In the genomic region with DNA sequence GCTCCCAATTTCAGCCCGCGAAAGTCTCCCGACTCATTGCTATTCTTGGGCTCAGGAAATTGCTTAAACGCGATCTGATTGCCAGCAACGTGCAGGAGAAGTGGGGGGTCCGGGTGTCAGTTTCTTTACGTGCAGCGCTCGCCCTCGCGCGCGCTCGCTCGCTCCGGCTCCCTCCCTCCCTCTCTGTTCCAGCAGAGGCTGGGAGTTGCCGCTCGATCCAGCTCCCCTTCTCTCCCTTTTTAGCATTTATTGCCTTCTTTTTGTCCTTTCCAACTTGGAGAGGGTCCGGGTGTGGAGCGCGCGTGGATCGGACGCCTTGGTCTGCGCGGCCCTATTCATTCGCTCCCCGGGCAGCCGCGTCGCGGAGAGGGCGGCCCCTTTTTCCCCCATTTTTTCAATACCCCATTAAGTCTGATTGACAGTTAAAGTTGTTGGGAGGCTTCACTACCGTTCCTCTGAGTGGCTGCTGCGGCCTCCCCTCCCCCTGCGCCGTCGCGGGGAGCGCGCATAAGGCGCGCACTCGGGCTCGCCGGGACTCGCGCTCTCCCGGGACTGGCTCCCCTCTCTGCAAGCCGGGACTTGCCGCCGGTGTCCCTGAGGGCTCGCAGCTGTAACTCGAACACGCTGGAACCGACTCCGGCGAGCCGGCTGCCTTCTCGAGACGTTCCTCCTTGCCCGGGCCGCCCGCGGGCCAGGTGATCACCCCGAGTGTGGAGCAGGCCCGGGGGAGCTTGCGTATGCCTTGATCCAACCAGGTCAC, we compare ENCODE assay signal across 7 cellular contexts. TPM values are rescaled to one million over a fixed set of nuclear protein-coding genes. Genes with fewer than 3 reads are reported as not detected.
A peak's percentile ranks its signal among the peaks of the same experiment; 100 is the strongest.
DNase-seq lines count a peak whose midpoint lies in the region; ATAC-seq, FAIRE-seq and TF ChIP-seq lines count a peak whose summit lies in the region.

A gene with protein sequence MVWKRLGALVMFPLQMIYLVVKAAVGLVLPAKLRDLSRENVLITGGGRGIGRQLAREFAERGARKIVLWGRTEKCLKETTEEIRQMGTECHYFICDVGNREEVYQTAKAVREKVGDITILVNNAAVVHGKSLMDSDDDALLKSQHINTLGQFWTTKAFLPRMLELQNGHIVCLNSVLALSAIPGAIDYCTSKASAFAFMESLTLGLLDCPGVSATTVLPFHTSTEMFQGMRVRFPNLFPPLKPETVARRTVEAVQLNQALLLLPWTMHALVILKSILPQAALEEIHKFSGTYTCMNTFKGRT (minus strand): TSS at position 310 of the 760 bp plus-strand sequence. CDS start 862 bp downstream, outside the sequence.

- DNase-seq in NCI-H1436 (lab: John Stamatoyannopoulos, UW) (peak; percentile 89), bronchial epithelial cell (ENCODE audit: low read depth) (peak; percentile 90), iPS-NIHi7 (ENCODE audit: extremely low spot score) (peak; percentile 81), H54 (ENCODE audit: insufficient read length, low spot score) (no peak)

- H3K36me3 ChIP-seq in bronchial epithelial cell (ENCODE audit: control insufficient read depth, insufficient read depth, low read length) = no peaks in the 10 kb centered on the region
- no peaks in the 10 kb centered on the region for H3K36me3 ChIP-seq in skeletal muscle satellite cell (ENCODE audit: insufficient read depth, low read length)

- H3K27me3 ChIP-seq in bronchial epithelial cell (ENCODE audit: control insufficient read depth, insufficient read depth, low read length) (peaks cover 10% of the 10 kb centered on the region), skeletal muscle satellite cell (ENCODE audit: control insufficient read depth, insufficient read depth, low read length) (peaks cover 36% of the 10 kb centered on the region)

- ATAC-seq in GM18907 (IDR thresholded peaks at IDR 0.05; ENCODE audit: unreplicated experiment) = peak; percentile 56

- FAIRE-seq in bronchial epithelial cell (lab: Jason Lieb, UNC) = no peak
- no peak for FAIRE-seq in H54 (lab: Jason Lieb, UNC)

- peak within 1 kb of the TSS; percentile 91 for H3K4me2 ChIP-seq in skeletal muscle satellite cell (ENCODE audit: low read length)

- H3K9ac ChIP-seq in skeletal muscle satellite cell (ENCODE audit: low read depth, low read length) = peak within 1 kb of the TSS; percentile 59

- peak within 1 kb of the TSS; percentile 96 for H3K27ac ChIP-seq in VCaP

- TF ChIP-seq CTCF in VCaP (conservative IDR thresholded peaks at IDR 0.05) = no peak
- no peak for TF ChIP-seq CTCF in bronchial epithelial cell (IDR thresholded peaks at IDR 0.05; ENCODE audit: insufficient read depth, low read length, severe bottlenecking)

- H3K4me3 ChIP-seq in bronchial epithelial cell (ENCODE audit: low read depth, low read length) (peak within 1 kb of the TSS; percentile 76), skeletal muscle satellite cell (ENCODE audit: low read length) (peak within 1 kb of the TSS; percentile 70)

- no peaks in the 10 kb centered on the region for H3K9me3 ChIP-seq in skeletal muscle satellite cell (replicated peaks; ENCODE audit: low read length)

- H3K4me1 ChIP-seq in skeletal muscle satellite cell (ENCODE audit: control insufficient read depth, insufficient read depth, low read length) = peaks cover 51% of the 10 kb centered on the region

- TF ChIP-seq POLR2A in H54 (IDR thresholded peaks at IDR 0.05; ENCODE audit: low read depth, low read length) = no peak

RNA-seq across cellular contexts. Expression of the gene that starts here (rescaled TPM):
- total RNA-seq in bronchial epithelial cell = 29.3 and 63.7 TPM in 2 replicates
- total RNA-seq in skeletal muscle satellite cell (2012; rRNA removed) = 19.8 and 19.9 TPM in 2 replicates
